In the genomic region with DNA sequence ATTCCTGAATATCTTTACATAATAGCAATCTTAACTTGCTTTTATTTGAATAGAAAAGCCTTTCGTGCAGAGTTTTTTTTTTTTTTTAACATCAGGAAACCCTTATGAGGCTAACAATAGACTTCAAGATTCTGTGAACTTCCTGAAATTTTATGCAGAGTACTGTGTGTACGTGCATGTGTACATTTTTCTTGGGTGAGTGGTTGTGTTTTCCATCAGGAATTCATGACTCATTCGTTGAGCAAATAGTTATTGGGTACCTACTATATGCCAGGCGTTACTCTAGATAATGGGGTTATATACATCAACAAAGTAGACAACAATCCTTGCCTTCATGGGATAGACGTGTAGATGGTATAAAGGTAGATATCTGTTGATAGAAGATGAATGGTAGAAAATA, we compare ENCODE assay signal across 9 cellular contexts. TPM values are rescaled to one million over a fixed set of nuclear protein-coding genes. Genes with fewer than 3 reads are reported as not detected.
DNase-seq lines count a peak whose midpoint lies in the region; ATAC-seq, FAIRE-seq and TF ChIP-seq lines count a peak whose summit lies in the region.
"Had no signal": no experiment of that assay in that cellular context is flagged by ENCODE, and none has a peak within 500 bp of the region (broad histone marks: within the 10 kb centered on the region; RNA-seq: fewer than 3 reads in every experiment).

No MANE protein-coding gene starts in this region.

- H3K36me3 ChIP-seq in breast epithelium (no peaks in the 10 kb centered on the region), left ventricle myocardium inferior (peaks cover 9% of the 10 kb centered on the region), stomach (peaks cover 0 to 25% (median 0%) of the 10 kb centered on the region in 4 donors)

- CTCF ChIA-PET in MCF 10A (lab: Yijun Ruan, JAX) = interaction anchor here (0.6 to 0.7 kb wide), 2 partner anchors 23 to 72 kb away, joined by 3 to 4 read pairs; no protein-coding TSS in a partner anchor

- H3K4me3 ChIP-seq in breast epithelium (no peak overlapping the region), left ventricle myocardium inferior (no peak overlapping the region), stomach (no peak overlapping the region)

- no peaks in the 10 kb centered on the region for H3K27me3 Mint-ChIP-seq in MCF 10A (ENCODE audit: insufficient read depth, unreplicated experiment)

- intact Hi-C loops in MCF 10A (cut with micrococcal nuclease) (loop anchor here (2.0 kb wide), 1 partner anchor 59 kb away; a partner anchor contains a TSS), breast epithelium (cut with DNase I; ENCODE audit: low total_unique reads) (no loop called here), left ventricle myocardium inferior (cut with micrococcal nuclease) (no loop called here), stomach (cut with DNase I; ENCODE audit: low total_unique reads) (no loop called here)

- no peak for FAIRE-seq in urothelium cell line (lab: Jason Lieb, UNC)

- POLR2A ChIA-PET in MCF 10A (lab: Yijun Ruan, JAX) = interaction anchor here (1.0 to 5.5 kb wide), 7 partner anchors 17 to 104 kb away, joined by 3 to 27 read pairs (median 4); no protein-coding TSS in a partner anchor

- H3K9me3 ChIP-seq in breast epithelium = no peaks in the 10 kb centered on the region
- peaks cover 13% of the 10 kb centered on the region for H3K9me3 ChIP-seq in left ventricle myocardium inferior (replicated peaks)
- H3K9me3 ChIP-seq in stomach = peaks cover 0 to 6% (median 0%) of the 10 kb centered on the region in 4 donors

- H3K27ac Mint-ChIP-seq in MCF 10A (ENCODE audit: low read depth, unreplicated experiment) = peak overlapping the region; percentile 95
- H3K27ac Mint-ChIP-seq: CD8-positive, alpha-beta T cell had no signal

- H3K4me1 ChIP-seq in breast epithelium (no peaks in the 10 kb centered on the region), left ventricle myocardium inferior (peaks cover 18% of the 10 kb centered on the region), stomach (peaks cover 0 to 22% (median 14%) of the 10 kb centered on the region in 4 donors)

- TF ChIP-seq POLR2A in breast epithelium (IDR thresholded peaks at IDR 0.05) (no peak), stomach (IDR thresholded peaks at IDR 0.05) (no peak)

- peak; percentile 87 for DNase-seq in MCF 10A (ENCODE audit: unreplicated experiment)
- no peak for DNase-seq in breast epithelium (ENCODE audit: low spot score in 2 of 2)
- no peak for DNase-seq in left ventricle myocardium inferior
- peak; percentile 59 for DNase-seq in urothelium cell line (ENCODE audit: low spot score)
- DNase-seq in stomach = no peak
- DNase-seq in DMS 273 (lab: John Stamatoyannopoulos, UW; ENCODE audit: unreplicated experiment) = no peak
- no peak for DNase-seq in hypothalamus (lab: John Stamatoyannopoulos, UW)
- DNase-seq: CD8-positive, alpha-beta T cell had no signal

- no peak for TF ChIP-seq CTCF in MCF 10A (IDR thresholded peaks at IDR 0.05; ENCODE audit: unreplicated experiment)
- no peak for TF ChIP-seq CTCF in breast epithelium (IDR thresholded peaks at IDR 0.05)
- TF ChIP-seq CTCF in left ventricle myocardium inferior (IDR thresholded peaks at IDR 0.05; ENCODE audit: borderline replicate concordance) = no peak
- no peak for TF ChIP-seq CTCF in stomach (IDR thresholded peaks at IDR 0.05)

- no peak overlapping the region for H3K27ac ChIP-seq in breast epithelium
- peak overlapping the region; percentile 81 for H3K27ac ChIP-seq in left ventricle myocardium inferior (replicated peaks)
- H3K27ac ChIP-seq in stomach = peak overlapping the region in 2 of 5 donors; percentile 49 to 54

- peak; percentile 97 for ATAC-seq in SK-N-SH treated with all-trans-retinoic acid at 6 μM for 48 hours
- ATAC-seq: CD8-positive, alpha-beta T cell had no signal

- H3K36me3 Mint-ChIP-seq in MCF 10A (ENCODE audit: insufficient read depth, unreplicated experiment) = peaks cover 14% of the 10 kb centered on the region

- no peak overlapping the region for H3K4me3 Mint-ChIP-seq in MCF 10A (ENCODE audit: unreplicated experiment)
- H3K4me3 Mint-ChIP-seq: CD8-positive, alpha-beta T cell had no signal

- WGBS in stomach, 5 donors = 23 to 51% (median 37%) methylated on average over 5 of the region's 5 CpGs

- no peaks in the 10 kb centered on the region for H3K9me3 Mint-ChIP-seq in MCF 10A (ENCODE audit: unreplicated experiment)

- peaks cover 37% of the 10 kb centered on the region for H3K4me1 Mint-ChIP-seq in MCF 10A (ENCODE audit: insufficient read depth, unreplicated experiment)

- no peak for TF ChIP-seq EP300 in stomach (IDR thresholded peaks at IDR 0.05)

- BruUV-seq in MCF 10A (replicated peaks; lab: Mats Ljungman, UMichigan) = no TSS peak

- no peaks in the 10 kb centered on the region for H3K27me3 ChIP-seq in breast epithelium
- no peaks in the 10 kb centered on the region for H3K27me3 ChIP-seq in left ventricle myocardium inferior (ENCODE audit: low read depth)
- H3K27me3 ChIP-seq in stomach = no peaks in the 10 kb centered on the region

TF ChIP-seq in SK-N-SH treated with all-trans-retinoic acid at 6 μM for 48 hours, 23 proteins besides CTCF, POLR2A, EP300 and RAD21:
- TF ChIP-seq ZFP30 (CRISPR knock-in tag; IDR thresholded peaks at IDR 0.05) (no peak), CSDC2 (CRISPR knock-in tag; IDR thresholded peaks at IDR 0.05) (no peak), PPARA (CRISPR knock-in tag; IDR thresholded peaks at IDR 0.05; ENCODE audit: borderline replicate concordance) (no peak), TCF4 (CRISPR knock-in tag; IDR thresholded peaks at IDR 0.05; ENCODE audit: borderline replicate concordance) (no peak), GLIS3 (CRISPR knock-in tag; IDR thresholded peaks at IDR 0.05) (no peak), ZNF8 (CRISPR knock-in tag; IDR thresholded peaks at IDR 0.05) (no peak), ISL1 (CRISPR knock-in tag; IDR thresholded peaks at IDR 0.05) (no peak; the same call in 1 of the 2 replicates), RARB (CRISPR knock-in tag; IDR thresholded peaks at IDR 0.05) (no peak), ARNTL (CRISPR knock-in tag; IDR thresholded peaks at IDR 0.05; ENCODE audit: borderline replicate concordance, low read depth) (no peak)
- TF ChIP-seq, protein P1, sequence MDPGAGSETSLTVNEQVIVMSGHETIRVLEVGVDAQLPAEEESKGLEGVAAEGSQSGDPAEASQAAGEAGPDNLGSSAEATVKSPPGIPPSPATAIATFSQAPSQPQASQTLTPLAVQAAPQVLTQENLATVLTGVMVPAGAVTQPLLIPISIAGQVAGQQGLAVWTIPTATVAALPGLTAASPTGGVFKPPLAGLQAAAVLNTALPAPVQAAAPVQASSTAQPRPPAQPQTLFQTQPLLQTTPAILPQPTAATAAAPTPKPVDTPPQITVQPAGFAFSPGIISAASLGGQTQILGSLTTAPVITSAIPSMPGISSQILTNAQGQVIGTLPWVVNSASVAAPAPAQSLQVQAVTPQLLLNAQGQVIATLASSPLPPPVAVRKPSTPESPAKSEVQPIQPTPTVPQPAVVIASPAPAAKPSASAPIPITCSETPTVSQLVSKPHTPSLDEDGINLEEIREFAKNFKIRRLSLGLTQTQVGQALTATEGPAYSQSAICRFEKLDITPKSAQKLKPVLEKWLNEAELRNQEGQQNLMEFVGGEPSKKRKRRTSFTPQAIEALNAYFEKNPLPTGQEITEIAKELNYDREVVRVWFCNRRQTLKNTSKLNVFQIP (CRISPR knock-in tag; IDR thresholded peaks at IDR 0.05; ENCODE audit: borderline replicate concordance, low read depth) = no peak

RNA-seq across cellular contexts. Expression of a gene that starts 59.1 kb away (rescaled TPM):
- total RNA-seq in MCF 10A (2022) (36.8 and 53.3 TPM in 2 replicates), breast epithelium (10 to 100 TPM; 17.1 to 26.3 (median 21.0) TPM), left ventricle myocardium inferior (50.8 TPM), stomach (100 to 1,000 TPM in 1 of 5 donors, 10 to 100 TPM in 3, 1 to 10 TPM in 1; 1.8 to 133 (median 30.5) TPM)
- polyA plus RNA-seq in stomach = 10 to 100 TPM; 36.4 to 38.5 (median 37.5) TPM

Comparison
In these comparisons a context has a peak if more than half of its experiments do, and no peak if none do; other contexts are left out.
1. DNase-seq: peak in MCF 10A (single experiment) and urothelium cell line (single experiment); none in breast epithelium (0 of 2), left ventricle myocardium inferior (single experiment), stomach (single experiment), DMS 273 (single experiment) and hypothalamus (0 of 51).